In genomic region chr4:102501635-102502382, GRCh38 we compare ENCODE assay signal across 8 cellular contexts. TPM values are rescaled to one million over a fixed set of nuclear protein-coding genes. Genes with fewer than 3 reads are reported as not detected.
DNase-seq lines count a peak whose midpoint lies in the region; ATAC-seq, FAIRE-seq and TF ChIP-seq lines count a peak whose summit lies in the region.

No MANE protein-coding gene starts in this region.

- FAIRE-seq in bronchial epithelial cell (lab: Jason Lieb, UNC), result no peak

- no peaks in the 10 kb centered on the region for H3K9me3 ChIP-seq in WERI-Rb-1 (ENCODE audit: severe bottlenecking)

- H3K27ac ChIP-seq in WERI-Rb-1, result peak overlapping the region; percentile 88

- DNase-seq in NCI-H1436 (lab: John Stamatoyannopoulos, UW), result peak; percentile 60
- no peak for DNase-seq in NCI-H1436 treated with DMSO at 0.1 percent for 48 hours (lab: John Stamatoyannopoulos, UW)
- peak; percentile 56 to 71 for DNase-seq in NCI-H1930 (lab: John Stamatoyannopoulos, UW)
- DNase-seq in WERI-Rb-1, result peak; percentile 88
- DNase-seq in bronchial epithelial cell (ENCODE audit: low read depth), result peak; percentile 68
- peak; percentile 71 for DNase-seq in inferior parietal cortex (ENCODE audit: extremely low spot score)
- peak; percentile 36 to 47 for DNase-seq in stimulated activated CD4-positive, alpha-beta T cell treated with anti-CD3 and anti-CD28 coated beads, Interleukin-12 subunit alpha, Interleukin-12 subunit beta, amount 100 ng/mL, for 24 hours (ENCODE audit: low read depth in 2 of 2)

- peak; percentile 40 for ATAC-seq in HG02870 (IDR thresholded peaks at IDR 0.05; ENCODE audit: unreplicated experiment)

- H3K4me3 ChIP-seq in WERI-Rb-1 (ENCODE audit: low read depth, low read length), result peak overlapping the region; percentile 84
- H3K4me3 ChIP-seq in bronchial epithelial cell (ENCODE audit: low read depth, low read length), result peak overlapping the region; percentile 63

- TF ChIP-seq CTCF in WERI-Rb-1 (IDR thresholded peaks at IDR 0.05; ENCODE audit: low read depth, low read length) (no peak), bronchial epithelial cell (IDR thresholded peaks at IDR 0.05; ENCODE audit: insufficient read depth, low read length, severe bottlenecking) (no peak)

- H3K27me3 ChIP-seq in WERI-Rb-1 (ENCODE audit: insufficient read depth, low read depth, severe bottlenecking), result no peaks in the 10 kb centered on the region
- H3K27me3 ChIP-seq in bronchial epithelial cell (ENCODE audit: control insufficient read depth, insufficient read depth, low read length), result no peaks in the 10 kb centered on the region

- H3K36me3 ChIP-seq in WERI-Rb-1, result no peaks in the 10 kb centered on the region; the same call in 1 of the 2 replicates
- H3K36me3 ChIP-seq in bronchial epithelial cell (ENCODE audit: control insufficient read depth, insufficient read depth, low read length), result no peaks in the 10 kb centered on the region

RNA-seq across cellular contexts. Expression of gene NFKB1, which starts 0.7 kb away (rescaled TPM):
- 19.0 and 24.1 TPM in 2 replicates for total RNA-seq in bronchial epithelial cell
